17 cellular contexts compared by ENCODE assay signal in genomic region chr12:52692253-52692652, GRCh38. TPM values are rescaled to one million over a fixed set of nuclear protein-coding genes. Genes with fewer than 3 reads are reported as not detected.
DNase-seq lines count a peak whose midpoint lies in the region; ATAC-seq, FAIRE-seq and TF ChIP-seq lines count a peak whose summit lies in the region.
"Had no signal": no experiment of that assay in that cellular context is flagged by ENCODE, and none has a peak within 500 bp of the region (broad histone marks: within the 10 kb centered on the region; RNA-seq: fewer than 3 reads in every experiment).

No MANE protein-coding gene starts in this region.

- H3K9me2 ChIP-seq in PC-3 (replicated peaks; ENCODE audit: low read length), result no peaks in the 10 kb centered on the region

- no peak for FAIRE-seq in urothelium cell line (lab: Jason Lieb, UNC)
- FAIRE-seq: small intestine had no signal

- ATAC-seq in WTC11 (peak; percentile 73), memory B cell (ENCODE audit: low read depth) (no peak), PC-3 (no peak)
- ATAC-seq: CD8-positive, alpha-beta T cell had no signal

- CTCF ChIA-PET in WTC11 (lab: Charles Lee) (interaction anchor here (0.6 to 7.1 kb wide), 42 partner anchors 11 to 536 kb away, joined by 3 to 64 read pairs (median 4); partner anchors contain the start of gene KRT3), PC-3 (lab: Charles Lee) (interaction anchor here (0.9 kb wide), 1 partner anchor 178 kb away, joined by 3 read pairs; no protein-coding TSS in a partner anchor)

- H3K27ac Mint-ChIP-seq in WTC11, result no peak overlapping the region
- H3K27ac Mint-ChIP-seq in memory B cell, result no peak overlapping the region
- H3K27ac Mint-ChIP-seq: activated naive CD8-positive, alpha-beta T cell treated with anti-CD3 and anti-CD28 coated beads, Interleukin-2, amount 10 ng/mL, durations not matched to agents 7 days and 5 days had no signal

- no peak overlapping the region for H2AFZ ChIP-seq in PC-3 (ENCODE audit: low read length)
- H2AFZ ChIP-seq: hepatocyte had no signal

- no peaks in the 10 kb centered on the region for H3K9me3 Mint-ChIP-seq in WTC11
- H3K9me3 Mint-ChIP-seq in memory B cell, result no peaks in the 10 kb centered on the region
- H3K9me3 Mint-ChIP-seq: activated naive CD8-positive, alpha-beta T cell treated with anti-CD3 and anti-CD28 coated beads, Interleukin-2, amount 10 ng/mL, durations not matched to agents 7 days and 5 days; CD8-positive, alpha-beta T cell had no signal

- H3K36me3 Mint-ChIP-seq in WTC11, result no peaks in the 10 kb centered on the region
- H3K36me3 Mint-ChIP-seq in memory B cell, result no peaks in the 10 kb centered on the region
- H3K36me3 Mint-ChIP-seq: activated naive CD8-positive, alpha-beta T cell treated with anti-CD3 and anti-CD28 coated beads, Interleukin-2, amount 10 ng/mL, durations not matched to agents 7 days and 5 days; CD8-positive, alpha-beta T cell had no signal

- no peaks in the 10 kb centered on the region for H3K36me3 ChIP-seq in PC-3 (ENCODE audit: low read depth, low read length)
- H3K36me3 ChIP-seq: esophagus squamous epithelium had no signal

- H3K4me3 Mint-ChIP-seq in WTC11 (no peak overlapping the region), memory B cell (peak overlapping the region; percentile 27)

- no peaks in the 10 kb centered on the region for H3F3A ChIP-seq in PC-3 (ENCODE audit: low read length, unreplicated experiment)

- no peak for TF ChIP-seq CTCF in WTC11 (IDR thresholded peaks at IDR 0.05)
- TF ChIP-seq CTCF in PC-3 (conservative IDR thresholded peaks at IDR 0.05; ENCODE audit: low read depth, low read length), result no peak

- peaks cover 13% of the 10 kb centered on the region for H3K4me1 ChIP-seq in PC-3 (ENCODE audit: insufficient read depth, low read length)

- H3K4me1 Mint-ChIP-seq in WTC11 (peaks cover 14% of the 10 kb centered on the region), memory B cell (peaks cover 10% of the 10 kb centered on the region)

- no peak overlapping the region for H3K9ac ChIP-seq in PC-3 (ENCODE audit: low read length)

- no peak overlapping the region for H3K4me2 ChIP-seq in PC-3 (ENCODE audit: low read length)
- H3K4me2 ChIP-seq: hepatocyte had no signal

- H3K9me3 ChIP-seq in PC-3 (ENCODE audit: low read length), result no peaks in the 10 kb centered on the region
- H3K9me3 ChIP-seq: esophagus squamous epithelium had no signal

- H3K4me3 ChIP-seq in PC-3 (ENCODE audit: low read length), result no peak overlapping the region
- H3K4me3 ChIP-seq: esophagus squamous epithelium, hepatocyte, lung had no signal

- POLR2A ChIA-PET in WTC11 (lab: Charles Lee) (no interaction called here), PC-3 (lab: Charles Lee; ENCODE audit: unreplicated experiment) (no interaction called here)

- no peak overlapping the region for H3K27ac ChIP-seq in PC-3 (ENCODE audit: low read length)
- H3K27ac ChIP-seq: esophagus squamous epithelium, hepatocyte had no signal

- intact Hi-C loops in PC-3 (cut with micrococcal nuclease), result no loop called here

- H4K20me1 ChIP-seq in PC-3 (ENCODE audit: low read length), result no peaks in the 10 kb centered on the region

- DNase-seq in COLO668 (lab: John Stamatoyannopoulos, UW; ENCODE audit: unreplicated experiment) (peak; percentile 6), HT-29 (ENCODE audit: low spot score) (peak; percentile 35), WTC11 (ENCODE audit: low spot score) (peak; percentile 71), memory B cell (ENCODE audit: low spot score in 2 of 2) (no peak), PC-3 (no peak), urothelium cell line (ENCODE audit: low spot score) (no peak)
- DNase-seq in activated CD4-positive, CD25-positive, alpha-beta regulatory T cell (lab: John Stamatoyannopoulos, UW), result no peak
- DNase-seq: activated naive CD8-positive, alpha-beta T cell treated with anti-CD3 and anti-CD28 coated beads, Interleukin-2, amount 10 ng/mL, durations not matched to agents 7 days and 5 days; CD8-positive, alpha-beta T cell; esophagus squamous epithelium; MV-4-11; NCI-H345; nucleus accumbens; SIG-M5; small intestine had no signal

- no TSS peak for BruUV-seq in PC-3 (replicated peaks; lab: Mats Ljungman, UMichigan)

- no peaks in the 10 kb centered on the region for H3K79me2 ChIP-seq in PC-3 (ENCODE audit: low read length)
- H3K79me2 ChIP-seq: hepatocyte had no signal

- peaks cover 32% of the 10 kb centered on the region for H3K27me3 ChIP-seq in PC-3 (ENCODE audit: low read length)

- peaks cover 41% of the 10 kb centered on the region for H3K27me3 Mint-ChIP-seq in WTC11 (ENCODE audit: low read depth)
- H3K27me3 Mint-ChIP-seq in memory B cell, result peaks cover 25% of the 10 kb centered on the region

TF ChIP-seq in WTC11, 78 proteins besides CTCF, POLR2A, EP300 and RAD21:
- no peak for TF ChIP-seq RORB (CRISPR knock-in tag; IDR thresholded peaks at IDR 0.05)
- TF ChIP-seq HMGXB4 (CRISPR knock-in tag; IDR thresholded peaks at IDR 0.05), result 0 out of 2 replicates have a peak, but pooled peaks have one; percentile 26
- TF ChIP-seq, protein P1, sequence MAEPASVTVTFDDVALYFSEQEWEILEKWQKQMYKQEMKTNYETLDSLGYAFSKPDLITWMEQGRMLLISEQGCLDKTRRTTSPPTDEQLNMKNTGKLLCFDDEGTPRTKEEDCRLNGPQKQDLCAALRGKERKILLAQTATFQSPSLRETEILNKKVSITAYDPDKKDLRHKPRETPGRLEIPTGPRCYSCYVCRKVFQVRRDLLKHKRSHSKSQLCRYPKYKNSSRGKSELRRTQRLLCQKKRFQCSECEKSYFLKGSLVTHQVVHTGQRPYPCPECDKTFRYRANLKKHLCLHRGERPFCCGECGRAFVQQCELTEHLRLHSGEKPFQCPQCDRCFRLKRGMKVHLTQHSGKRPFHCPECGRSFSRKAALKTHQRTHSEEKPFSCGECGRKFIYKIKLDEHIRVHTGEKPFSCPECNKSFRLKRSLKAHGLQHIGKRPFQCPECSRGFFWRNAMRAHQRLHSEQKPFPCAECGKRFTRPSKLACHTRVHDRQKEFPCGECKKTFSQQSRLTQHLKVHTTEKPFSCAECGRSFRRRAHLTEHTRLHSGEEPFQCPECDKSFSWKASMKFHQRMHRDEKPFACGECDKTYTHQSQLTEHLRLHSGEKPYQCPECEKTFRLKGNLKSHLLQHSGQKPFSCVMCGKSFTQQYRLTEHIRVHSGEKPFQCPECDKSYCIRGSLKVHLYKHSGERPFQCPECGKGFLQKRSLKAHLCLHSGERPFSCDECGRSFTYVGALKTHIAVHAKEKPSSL (CRISPR knock-in tag; conservative IDR thresholded peaks at IDR 0.05), result no peak
TF ChIP-seq in WTC11: peak in this region for 1.

RNA-seq across cellular contexts. Expression of gene KRT77, which starts 11.1 kb away (rescaled TPM):
- total RNA-seq in HT-29 (2014; rRNA removed; shearing (Covaris generic)), result not detected in 2 replicates
- total RNA-seq in WTC11 (2021) (not detected in 3 replicates), PC-3 (2014; rRNA removed) (not detected in 2 replicates)
- total RNA-seq: activated naive CD8-positive, alpha-beta T cell treated with anti-CD3 and anti-CD28 coated beads, Interleukin-2, amount 10 ng/mL, durations not matched to agents 7 days and 5 days; CD8-positive, alpha-beta T cell; esophagus squamous epithelium; hepatocyte; lung had no signal

RNA-seq across cellular contexts. Expression of gene KRT1, which starts 12.0 kb away (rescaled TPM):
- not detected in 2 replicates for total RNA-seq in HT-29 (2014; rRNA removed; shearing (Covaris generic))
- total RNA-seq in WTC11 (2021), result not detected in 3 replicates
- not detected in 2 replicates for total RNA-seq in PC-3 (2014; rRNA removed)
- total RNA-seq: activated naive CD8-positive, alpha-beta T cell treated with anti-CD3 and anti-CD28 coated beads, Interleukin-2, amount 10 ng/mL, durations not matched to agents 7 days and 5 days had no signal

RNA-seq across cellular contexts. Expression of gene KRT2, which starts 40.2 kb away (rescaled TPM):
- not detected in 2 replicates for total RNA-seq in HT-29 (2014; rRNA removed; shearing (Covaris generic))
- total RNA-seq in WTC11 (2021), result not detected in 3 replicates
- total RNA-seq in PC-3 (2014; rRNA removed), result 0.23 TPM in 1 of 2 replicates, not detected in the other
- total RNA-seq: activated naive CD8-positive, alpha-beta T cell treated with anti-CD3 and anti-CD28 coated beads, Interleukin-2, amount 10 ng/mL, durations not matched to agents 7 days and 5 days; hepatocyte; lung had no signal

Comparison
In these comparisons a context has a peak if more than half of its experiments do, and no peak if none do; other contexts are left out.
1. DNase-seq: peak in COLO668 (single experiment), HT-29 (single experiment) and WTC11 (single experiment); none in memory B cell (0 of 2), PC-3 (single experiment), urothelium cell line (single experiment) and activated CD4-positive, CD25-positive, alpha-beta regulatory T cell (0 of 4).